In the genomic region with DNA sequence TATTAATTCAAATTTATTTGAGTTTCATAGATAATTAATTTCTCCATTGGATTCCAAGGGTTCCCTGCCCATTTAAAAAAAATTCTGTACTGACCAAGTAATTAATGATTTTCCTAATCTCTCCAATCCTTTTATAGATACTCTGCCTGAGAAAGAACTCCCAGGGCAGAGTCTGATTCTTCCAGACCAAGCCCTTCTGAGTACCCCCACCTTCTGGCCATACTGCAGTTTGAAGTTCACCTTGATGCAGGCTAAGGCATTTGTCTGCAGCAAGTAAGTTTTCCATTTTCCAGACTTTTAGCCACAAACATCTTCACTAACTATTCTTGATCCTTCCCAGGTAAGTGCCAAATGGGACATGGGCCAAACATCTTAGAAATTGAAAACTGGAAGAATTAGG, we compare ENCODE assay signal across 24 cellular contexts.
"Had no signal": no experiment of that assay in that cellular context is flagged by ENCODE, and none has a peak within 500 bp of the region (broad histone marks: within the 10 kb centered on the region; RNA-seq: fewer than 3 reads in every experiment).

No MANE protein-coding gene starts in this region.

- H3K27ac ChIP-seq: coronary artery, esophagus squamous epithelium, lower lobe of right lung, prostate gland, right atrium auricular region, stomach, thyroid gland had no signal

- ATAC-seq: left colon; lower lobe of right lung; naive thymus-derived CD8-positive, alpha-beta T cell; sciatic nerve; stimulated activated effector memory CD8-positive, alpha-beta T cell treated with anti-CD3 and anti-CD28 coated beads, Interleukin-12 subunit alpha, Interleukin-12 subunit beta, amount 100 ng/mL, for 72 hours had no signal

- H3K4me1 ChIP-seq: prostate gland, thyroid gland had no signal

- H3K4me3 ChIP-seq: coronary artery, esophagus squamous epithelium, lower lobe of right lung, prostate gland, right atrium auricular region, smooth muscle cell, stomach, thyroid gland had no signal

- H3K4me3 Mint-ChIP-seq: immature natural killer cell; naive thymus-derived CD8-positive, alpha-beta T cell; stimulated activated effector memory CD8-positive, alpha-beta T cell treated with anti-CD3 and anti-CD28 coated beads, Interleukin-12 subunit alpha, Interleukin-12 subunit beta, amount 100 ng/mL, for 72 hours had no signal

- H3K4me1 Mint-ChIP-seq: immature natural killer cell; stimulated activated effector memory CD8-positive, alpha-beta T cell treated with anti-CD3 and anti-CD28 coated beads, Interleukin-12 subunit alpha, Interleukin-12 subunit beta, amount 100 ng/mL, for 72 hours had no signal

- H3K9me3 ChIP-seq: esophagus squamous epithelium, lower lobe of right lung, prostate gland, right atrium auricular region, stomach, thyroid gland had no signal

- H3K36me3 Mint-ChIP-seq: immature natural killer cell; naive thymus-derived CD8-positive, alpha-beta T cell; stimulated activated effector memory CD8-positive, alpha-beta T cell treated with anti-CD3 and anti-CD28 coated beads, Interleukin-12 subunit alpha, Interleukin-12 subunit beta, amount 100 ng/mL, for 72 hours had no signal

- DNase-seq: effector memory CD4-positive, alpha-beta T cell; esophagus squamous epithelium; foreskin melanocyte; glutamatergic neuron; hypothalamus; immature natural killer cell; islet precursor cell; kidney glomerular epithelial cell; left colon; left ventricle myocardium superior; lower lobe of right lung; naive thymus-derived CD8-positive, alpha-beta T cell; stimulated activated CD4-positive, alpha-beta T cell treated with anti-CD3 and anti-CD28 coated beads, Interleukin-12 subunit alpha, Interleukin-12 subunit beta, amount 100 ng/mL, for 4 hours; stimulated activated CD4-positive, alpha-beta T cell treated with anti-CD3 and anti-CD28 coated beads, Interleukin-2, amount 100 ng/mL, for 24 hours; stimulated activated CD4-positive, alpha-beta T cell treated with anti-CD3 and anti-CD28 coated beads, Interleukin-4, amount 100 ng/mL, for 24 hours; stimulated activated naive CD4-positive, alpha-beta T cell treated with Interleukin-2 at 50 U/mL for 16 hours; stomach; thyroid gland had no signal

- H3K27ac Mint-ChIP-seq: immature natural killer cell; naive thymus-derived CD8-positive, alpha-beta T cell; stimulated activated effector memory CD8-positive, alpha-beta T cell treated with anti-CD3 and anti-CD28 coated beads, Interleukin-12 subunit alpha, Interleukin-12 subunit beta, amount 100 ng/mL, for 72 hours had no signal

- H3K9me3 Mint-ChIP-seq: stimulated activated effector memory CD8-positive, alpha-beta T cell treated with anti-CD3 and anti-CD28 coated beads, Interleukin-12 subunit alpha, Interleukin-12 subunit beta, amount 100 ng/mL, for 72 hours had no signal

- H3K27me3 ChIP-seq: esophagus squamous epithelium, right atrium auricular region, stomach, thyroid gland had no signal

- H3K36me3 ChIP-seq: esophagus squamous epithelium, lower lobe of right lung, prostate gland, right atrium auricular region, stomach, thyroid gland had no signal
